In genomic region chr3:186099178-186099577, GRCh38 we compare ENCODE assay signal across 9 cellular contexts. TPM values are rescaled to one million over a fixed set of nuclear protein-coding genes. Genes with fewer than 3 reads are reported as not detected.
A peak's percentile ranks its signal among the peaks of the same experiment; 100 is the strongest.
DNase-seq lines count a peak whose midpoint lies in the region; ATAC-seq and TF ChIP-seq lines count a peak whose summit lies in the region.
"Had no signal": no experiment of that assay in that cellular context is flagged by ENCODE, and none has a peak within 500 bp of the region (broad histone marks: within the 10 kb centered on the region; RNA-seq: fewer than 3 reads in every experiment).

No MANE protein-coding gene starts in this region.

- H3K27me3 Mint-ChIP-seq in type B pancreatic cell, result peaks cover 19% of the 10 kb centered on the region

- H3K9me3 ChIP-seq in adipocyte (ENCODE audit: control insufficient read depth, low read length), result no peaks in the 10 kb centered on the region

- H3K27ac Mint-ChIP-seq in type B pancreatic cell, result peak overlapping the region; percentile 59
- H3K27ac Mint-ChIP-seq: activated T-cell treated with anti-CD3 and anti-CD28 coated beads, Interleukin-2, amount 50 U/mL, for 72 hours had no signal

- peaks cover 46% of the 10 kb centered on the region for H3K4me1 ChIP-seq in adipocyte (ENCODE audit: control insufficient read depth, insufficient read depth, low read length)

- H3K4me3 Mint-ChIP-seq in type B pancreatic cell, result peak overlapping the region; percentile 88
- H3K4me3 Mint-ChIP-seq: activated T-cell treated with anti-CD3 and anti-CD28 coated beads, Interleukin-2, amount 50 U/mL, for 72 hours had no signal

- H3K36me3 Mint-ChIP-seq in type B pancreatic cell, result peaks cover 7% of the 10 kb centered on the region

- ATAC-seq in HG03108 (IDR thresholded peaks at IDR 0.05; ENCODE audit: unreplicated experiment), result no peak
- ATAC-seq: activated T-cell treated with anti-CD3 and anti-CD28 coated beads, Interleukin-2, amount 50 U/mL, for 72 hours had no signal

- no peak for TF ChIP-seq CTCF in type B pancreatic cell (conservative IDR thresholded peaks at IDR 0.05)

- H3K9me3 Mint-ChIP-seq in type B pancreatic cell, result no peaks in the 10 kb centered on the region
- H3K9me3 Mint-ChIP-seq: activated T-cell treated with anti-CD3 and anti-CD28 coated beads, Interleukin-2, amount 50 U/mL, for 72 hours had no signal

- no peak overlapping the region for H3K4me3 ChIP-seq in adipocyte (ENCODE audit: low read length)

- H3K36me3 ChIP-seq in adipocyte (ENCODE audit: control insufficient read depth, insufficient read depth, low read length, severe bottlenecking), result no peaks in the 10 kb centered on the region

- H3K4me1 Mint-ChIP-seq in type B pancreatic cell (ENCODE audit: unreplicated experiment), result peaks cover 51% of the 10 kb centered on the region

- no peaks in the 10 kb centered on the region for H3K27me3 ChIP-seq in adipocyte (replicated peaks; ENCODE audit: control insufficient read depth, insufficient read depth, low read length)

- no peak overlapping the region for H3K9ac ChIP-seq in adipocyte (ENCODE audit: low read length)

- DNase-seq in NCI-H2227 (lab: John Stamatoyannopoulos, UW; ENCODE audit: unreplicated experiment) (peak; percentile 30), NCI-H2227 treated with DMSO at 0.1 percent for 48 hours (lab: John Stamatoyannopoulos, UW) (no peak), adipocyte (ENCODE audit: low read depth) (peak; percentile 90), hepatic stellate cell (ENCODE audit: low spot score) (peak; percentile 44), type B pancreatic cell (ENCODE audit: extremely low spot score, unreplicated experiment) (no peak), iPS-NIHi11 (ENCODE audit: low spot score) (no peak)
- DNase-seq in stimulated activated CD4-positive, alpha-beta T cell treated with anti-CD3 and anti-CD28 coated beads, Interleukin-2, amount 100 ng/mL, for 24 hours, result no peak
- DNase-seq: activated T-cell treated with anti-CD3 and anti-CD28 coated beads, Interleukin-2, amount 50 U/mL, for 72 hours had no signal

RNA-seq across cellular contexts. Expression of gene ETV5, which starts 9.7 kb away (rescaled TPM):
- total RNA-seq in type B pancreatic cell (ENCODE audit: low replicate concordance), result 26.4 and 42.2 TPM in 2 replicates

Comparison
In these comparisons a context has a peak if more than half of its experiments do, and no peak if none do; other contexts are left out.
1. DNase-seq: peak in NCI-H2227 (single experiment), adipocyte (single experiment) and hepatic stellate cell (single experiment); none in NCI-H2227 treated with DMSO at 0.1 percent for 48 hours (single experiment), type B pancreatic cell (single experiment), iPS-NIHi11 (single experiment) and stimulated activated CD4-positive, alpha-beta T cell treated with anti-CD3 and anti-CD28 coated beads, Interleukin-2, amount 100 ng/mL, for 24 hours (0 of 2).